ENCODE assay signal across 9 cellular contexts in genomic region chr17:41734139-41734948, GRCh38. TPM values are rescaled to one million over a fixed set of nuclear protein-coding genes. Genes with fewer than 3 reads are reported as not detected.
DNase-seq lines count a peak whose midpoint lies in the region; ATAC-seq and TF ChIP-seq lines count a peak whose summit lies in the region.
"Had no signal": no experiment of that assay in that cellular context is flagged by ENCODE, and none has a peak within 500 bp of the region (broad histone marks: within the 10 kb centered on the region; RNA-seq: fewer than 3 reads in every experiment).

A gene with protein sequence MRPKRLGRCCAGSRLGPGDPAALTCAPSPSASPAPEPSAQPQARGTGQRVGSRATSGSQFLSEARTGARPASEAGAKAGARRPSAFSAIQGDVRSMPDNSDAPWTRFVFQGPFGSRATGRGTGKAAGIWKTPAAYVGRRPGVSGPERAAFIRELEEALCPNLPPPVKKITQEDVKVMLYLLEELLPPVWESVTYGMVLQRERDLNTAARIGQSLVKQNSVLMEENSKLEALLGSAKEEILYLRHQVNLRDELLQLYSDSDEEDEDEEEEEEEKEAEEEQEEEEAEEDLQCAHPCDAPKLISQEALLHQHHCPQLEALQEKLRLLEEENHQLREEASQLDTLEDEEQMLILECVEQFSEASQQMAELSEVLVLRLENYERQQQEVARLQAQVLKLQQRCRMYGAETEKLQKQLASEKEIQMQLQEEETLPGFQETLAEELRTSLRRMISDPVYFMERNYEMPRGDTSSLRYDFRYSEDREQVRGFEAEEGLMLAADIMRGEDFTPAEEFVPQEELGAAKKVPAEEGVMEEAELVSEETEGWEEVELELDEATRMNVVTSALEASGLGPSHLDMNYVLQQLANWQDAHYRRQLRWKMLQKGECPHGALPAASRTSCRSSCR (minus strand): TSS chr17:41734643. CDS start chr17:41734634, 9 bp downstream.

- no peak within 1 kb of the TSS for H3K27ac ChIP-seq in BLaER1 treated with 17β-estradiol and CSF1 and Interleukin-3, amounts not matched to agents 10 nM and 100 nM
- H3K27ac ChIP-seq in sigmoid colon = no peak within 1 kb of the TSS

- in situ Hi-C loops in KBM-7 (cut with MboI; ENCODE audit: low pct_unique_long_range_greater_than_20kb, low sequenced_read_pairs) = no loop called here

- no peak for TF ChIP-seq CTCF in sigmoid colon (IDR thresholded peaks at IDR 0.05)

- intact Hi-C loops in sigmoid colon (cut with DNase I) = loop anchor here (10.0 kb wide), 1 partner anchor 230 kb away; the partner anchor contains the start of gene CNP

- H3K27me3 ChIP-seq in BLaER1 treated with 17β-estradiol and CSF1 and Interleukin-3, amounts not matched to agents 10 nM and 100 nM = peaks cover 61 to 75% (median 72%) of the 10 kb centered on the region in 11 experiments
- H3K27me3 ChIP-seq in sigmoid colon = peaks cover 22 to 60% (median 51%) of the 10 kb centered on the region in 3 donors

- no peaks in the 10 kb centered on the region for H3K36me3 ChIP-seq in BLaER1 treated with 17β-estradiol and CSF1 and Interleukin-3, amounts not matched to agents 10 nM and 100 nM
- H3K36me3 ChIP-seq in sigmoid colon = no peaks in the 10 kb centered on the region

- H3K9me3 ChIP-seq in BLaER1 treated with 17β-estradiol and CSF1 and Interleukin-3, amounts not matched to agents 10 nM and 100 nM (replicated peaks in 1 of 11) = no peaks in the 10 kb centered on the region
- H3K9me3 ChIP-seq in sigmoid colon = no peaks in the 10 kb centered on the region

- H3K9ac ChIP-seq in BLaER1 treated with 17β-estradiol and CSF1 and Interleukin-3, amounts not matched to agents 10 nM and 100 nM = peak within 1 kb of the TSS in 8 of 11 experiments; percentile 38 to 64 (median 60); a peak in 17 of 22 replicates

- H3K4me3 ChIP-seq in BLaER1 treated with 17β-estradiol and CSF1 and Interleukin-3, amounts not matched to agents 10 nM and 100 nM = peak within 1 kb of the TSS; percentile 40 to 66 (median 54)
- H3K4me3 ChIP-seq in sigmoid colon = peak within 1 kb of the TSS; percentile 26 to 50 (median 40)
- H3K4me3 ChIP-seq: lung had no signal

- TF ChIP-seq EP300 in sigmoid colon (IDR thresholded peaks at IDR 0.05) = no peak

- WGBS in sigmoid colon, 2 donors = 1% methylated on average over 77 of the region's 77 CpGs

- H4K20me1 ChIP-seq in BLaER1 treated with 17β-estradiol and CSF1 and Interleukin-3, amounts not matched to agents 10 nM and 100 nM = peaks cover 0 to 13% (median 5%) of the 10 kb centered on the region in 11 experiments; a peak in 7 of 22 replicates

- no peak for ATAC-seq in GM21723 (IDR thresholded peaks at IDR 0.05; ENCODE audit: unreplicated experiment)

- TF ChIP-seq POLR2A in sigmoid colon (IDR thresholded peaks at IDR 0.05) = no peak

- H3K4me1 ChIP-seq in BLaER1 treated with 17β-estradiol and CSF1 and Interleukin-3, amounts not matched to agents 10 nM and 100 nM = peaks cover 20 to 71% (median 53%) of the 10 kb centered on the region in 10 experiments
- peaks cover 0 to 23% (median 18%) of the 10 kb centered on the region in 4 donors for H3K4me1 ChIP-seq in sigmoid colon

- DNase-seq in KBM-7 = peak; percentile 63
- peak; percentile 12 for DNase-seq in amniotic epithelial cell (ENCODE audit: low read depth)
- peak; percentile 57 for DNase-seq in hepatic stellate cell (ENCODE audit: low spot score)
- DNase-seq in sigmoid colon = no peak
- no peak for DNase-seq in UCSD-AML1 (lab: John Stamatoyannopoulos, UW; ENCODE audit: unreplicated experiment)
- no peak for DNase-seq in NOMO-1 treated with DMSO at 0.1 percent for 48 hours (lab: John Stamatoyannopoulos, UW; ENCODE audit: unreplicated experiment)

- peak within 1 kb of the TSS; percentile 66 to 98 (median 87) for H3K4me2 ChIP-seq in BLaER1 treated with 17β-estradiol and CSF1 and Interleukin-3, amounts not matched to agents 10 nM and 100 nM

RNA-seq across cellular contexts. Expression of the gene that starts here (rescaled TPM):
- total RNA-seq in sigmoid colon = 1 to 10 TPM in 3 of 4 donors, under 1 TPM in 1; 0.71 to 4.3 (median 2.5) TPM
- under 1 TPM; under 0.01 to 0.47 (median 0.23) TPM for polyA plus RNA-seq in sigmoid colon

Comparison
In these comparisons a context has a peak if more than half of its experiments do, and no peak if none do; other contexts are left out.
1. DNase-seq: peak in KBM-7 (single experiment), amniotic epithelial cell (single experiment) and hepatic stellate cell (single experiment); none in sigmoid colon (single experiment), UCSD-AML1 (single experiment) and NOMO-1 treated with DMSO at 0.1 percent for 48 hours (single experiment).